Comparison of ENCODE assay signal across 8 cellular contexts in the genomic region with DNA sequence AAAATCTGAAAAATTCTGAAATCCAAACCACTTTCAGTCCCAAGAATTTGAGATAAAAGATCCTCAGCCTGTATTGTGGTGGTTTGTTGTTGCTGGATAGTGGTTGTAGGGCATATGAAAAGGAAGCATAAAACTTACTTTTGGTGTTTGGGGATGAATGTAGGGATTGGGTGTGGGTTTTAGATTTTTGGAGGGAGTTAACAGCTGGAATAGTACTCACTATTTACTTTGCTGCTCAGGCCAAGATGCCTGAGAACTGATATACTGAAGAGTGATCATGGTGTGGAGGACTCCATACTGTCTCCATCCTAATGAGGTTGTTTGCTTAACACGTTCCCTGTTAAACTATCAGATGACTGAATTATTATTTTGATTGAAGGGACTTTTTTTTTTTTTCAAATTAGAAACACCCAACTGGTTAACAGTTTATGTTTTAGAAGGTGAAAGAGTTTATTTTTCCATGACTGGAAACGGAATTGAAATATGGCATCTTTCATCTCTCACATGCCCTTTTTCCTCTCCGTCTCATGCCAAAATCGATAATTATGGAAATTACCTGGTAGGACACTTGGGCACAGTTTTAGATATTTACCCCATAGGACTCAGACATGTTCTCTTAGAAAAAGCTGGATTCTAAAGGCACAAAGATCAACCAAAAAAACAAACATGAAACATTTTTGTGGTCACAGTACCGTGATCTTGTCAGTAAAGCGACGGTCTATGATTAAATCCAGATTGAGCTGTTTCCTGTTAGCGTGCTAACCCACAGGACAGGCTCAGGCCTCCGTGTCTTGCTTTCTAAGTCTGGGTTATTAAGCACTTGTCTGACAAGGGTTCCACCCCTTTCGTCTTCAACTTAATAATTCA. TPM values are rescaled to one million over a fixed set of nuclear protein-coding genes. Genes with fewer than 3 reads are reported as not detected.
A peak's percentile ranks its signal among the peaks of the same experiment; 100 is the strongest.
DNase-seq lines count a peak whose midpoint lies in the region; ATAC-seq lines count a peak whose summit lies in the region.

No MANE protein-coding gene starts in this region.

- peak overlapping the region; percentile 50 to 87 for H3K18ac ChIP-seq in mesenchymal stem cell (ENCODE audit: low read depth in 1 of 2, low read length in 2 of 2)

- no peak overlapping the region for H2AFZ ChIP-seq in mesenchymal stem cell (ENCODE audit: low read depth, low read length)

- H3K4me1 ChIP-seq in mesenchymal stem cell (ENCODE audit: control insufficient read depth, insufficient read depth, low read depth, low read length): peaks cover 2% of the 10 kb centered on the region
- H3K4me1 ChIP-seq in aorta (ENCODE audit: control insufficient read depth in 1 of 2, insufficient read depth in 2 of 2, low read length in 2 of 2): no peaks in the 10 kb centered on the region

- H3K4me3 ChIP-seq in mesenchymal stem cell (ENCODE audit: insufficient read depth in 1 of 2, low read depth in 1 of 2, low read length in 2 of 2) (peak overlapping the region in 1 of 2 experiments; percentile 62), aorta (ENCODE audit: low read length in 2 of 2) (no peak overlapping the region)

- H3K9me3 ChIP-seq in mesenchymal stem cell (ENCODE audit: control insufficient read depth, low read length) (no peaks in the 10 kb centered on the region), aorta (ENCODE audit: control insufficient read depth, low read length) (no peaks in the 10 kb centered on the region)

- peak overlapping the region in 1 of 2 experiments; percentile 87 for H3K4ac ChIP-seq in mesenchymal stem cell (ENCODE audit: low read depth in 1 of 2, low read length in 2 of 2)

- no peak overlapping the region for H4K91ac ChIP-seq in mesenchymal stem cell (ENCODE audit: low read length)

- ATAC-seq in HG02870 (IDR thresholded peaks at IDR 0.05; ENCODE audit: unreplicated experiment) (peak; percentile 82), aorta (ENCODE audit: low FRiP score) (peak; percentile 75)

- peak overlapping the region; percentile 78 for H3K9ac ChIP-seq in mesenchymal stem cell (ENCODE audit: low read length)

- no peak overlapping the region for H4K8ac ChIP-seq in mesenchymal stem cell (ENCODE audit: low read length)

- H2BK120ac ChIP-seq in mesenchymal stem cell (ENCODE audit: low read depth, low read length): peak overlapping the region; percentile 77

- H3K23ac ChIP-seq in mesenchymal stem cell (ENCODE audit: low read length in 2 of 2): no peak overlapping the region

- H2BK5ac ChIP-seq in mesenchymal stem cell (ENCODE audit: low read depth, low read length, poor library complexity, severe bottlenecking): no peak overlapping the region

- intact Hi-C loops in aorta (cut with DNase I): no loop called here

- under 1% methylated on average over 7 of the region's 10 CpGs for WGBS in mesenchymal stem cell
- 22 to 33% methylated on average over 10 of the region's 10 CpGs for WGBS in aorta, 2 donors

- H3K79me1 ChIP-seq in mesenchymal stem cell (replicated peaks; ENCODE audit: low read length, poor library complexity, severe bottlenecking): peaks cover 9% of the 10 kb centered on the region

- no peak overlapping the region for H3K14ac ChIP-seq in mesenchymal stem cell (ENCODE audit: low read length in 2 of 2)

- no peak overlapping the region for H2AK5ac ChIP-seq in mesenchymal stem cell (ENCODE audit: low read length, severe bottlenecking)

- DNase-seq in stimulated activated CD4-positive, alpha-beta T cell treated with anti-CD3 and anti-CD28 coated beads, Interleukin-15, amount 100 ng/mL, for 24 hours: peak; percentile 36
- no peak for DNase-seq in stimulated activated CD4-positive, alpha-beta T cell treated with anti-CD3 and anti-CD28 coated beads, Interleukin-4, amount 100 ng/mL, for 4 hours
- DNase-seq in NOMO-1 treated with DMSO at 0.1 percent for 48 hours (lab: John Stamatoyannopoulos, UW; ENCODE audit: unreplicated experiment) (peak; percentile 62), caudate nucleus (lab: John Stamatoyannopoulos, UW) (peak in 1 of 61 donors; percentile 7), mesenchymal stem cell (peak; percentile 99), aorta (no peak), D341Med (ENCODE audit: low spot score) (no peak)

- no peaks in the 10 kb centered on the region for H3K27me3 ChIP-seq in mesenchymal stem cell (ENCODE audit: control insufficient read depth in 1 of 2, insufficient read depth in 1 of 2, low read length in 2 of 2)
- no peaks in the 10 kb centered on the region for H3K27me3 ChIP-seq in aorta (ENCODE audit: control insufficient read depth in 1 of 2, insufficient read depth in 2 of 2, low read length in 1 of 2)

- H3K36me3 ChIP-seq in mesenchymal stem cell (ENCODE audit: control insufficient read depth in 1 of 2, insufficient read depth in 2 of 2, low read depth in 1 of 2, low read length in 2 of 2): peaks cover 0 to 21% of the 10 kb centered on the region in 2 experiments
- H3K36me3 ChIP-seq in aorta (ENCODE audit: control insufficient read depth in 1 of 2, insufficient read depth in 2 of 2, low read length in 1 of 2): no peaks in the 10 kb centered on the region

- peak overlapping the region; percentile 86 to 92 for H2BK12ac ChIP-seq in mesenchymal stem cell (ENCODE audit: low read length in 2 of 2)

- H2BK15ac ChIP-seq in mesenchymal stem cell (ENCODE audit: low read depth, poor library complexity, severe bottlenecking): no peak overlapping the region

- no peak overlapping the region for H3K4me2 ChIP-seq in mesenchymal stem cell (ENCODE audit: low read length, poor library complexity, severe bottlenecking)

- H3K27ac ChIP-seq in caudate nucleus (ENCODE audit: low read depth, low read length) (peak overlapping the region; percentile 4), mesenchymal stem cell (ENCODE audit: low read length, poor library complexity, severe bottlenecking) (peak overlapping the region; percentile 80), aorta (ENCODE audit: low read depth in 1 of 2, low read length in 2 of 2) (peak overlapping the region; percentile 59 to 76)

RNA-seq across cellular contexts. Expression of gene RGL1, which starts 37.3 kb away (rescaled TPM):
- 47.5 TPM for polyA plus RNA-seq in mesenchymal stem cell (2013, experiment 1 of 2)
- polyA plus RNA-seq in mesenchymal stem cell (2013, experiment 2 of 2): 47.1 TPM
- total RNA-seq in aorta: 10 to 100 TPM; 24.0 to 51.6 TPM
- polyA plus RNA-seq in aorta: 1 to 10 TPM; 7.0 to 8.8 TPM

Comparison
In these comparisons a context has a peak if more than half of its experiments do, and no peak if none do; other contexts are left out.
1. DNase-seq: peak in stimulated activated CD4-positive, alpha-beta T cell treated with anti-CD3 and anti-CD28 coated beads, Interleukin-15, amount 100 ng/mL, for 24 hours (single experiment), NOMO-1 treated with DMSO at 0.1 percent for 48 hours (single experiment) and mesenchymal stem cell (single experiment); none in stimulated activated CD4-positive, alpha-beta T cell treated with anti-CD3 and anti-CD28 coated beads, Interleukin-4, amount 100 ng/mL, for 4 hours (0 of 2), aorta (0 of 2) and D341Med (single experiment).
2. H3K27ac ChIP-seq: peak in every context shown above with its lines; median percentile 80 in mesenchymal stem cell; 68 in aorta; 4 in caudate nucleus.